In genomic region chr4:98928131-98928504, GRCh38 we compare ENCODE assay signal across 8 cellular contexts. TPM values are rescaled to one million over a fixed set of nuclear protein-coding genes. Genes with fewer than 3 reads are reported as not detected.
DNase-seq lines count a peak whose midpoint lies in the region; ATAC-seq, FAIRE-seq and TF ChIP-seq lines count a peak whose summit lies in the region.

No MANE protein-coding gene starts in this region.

- peak overlapping the region; percentile 98 for H2AFZ ChIP-seq in IMR-90 (replicated peaks; ENCODE audit: low read length, poor library complexity)

- H3K23ac ChIP-seq in IMR-90 (ENCODE audit: low read depth, low read length) = peak overlapping the region; percentile 94; the same call in 1 of the 2 replicates

- H3K14ac ChIP-seq in IMR-90 (replicated peaks; ENCODE audit: low read depth, low read length) = peak overlapping the region; percentile 84

- H3K9me3 ChIP-seq in IMR-90 (ENCODE audit: control insufficient read depth, insufficient read depth, low read length) (no peaks in the 10 kb centered on the region), neutrophil (no peaks in the 10 kb centered on the region), suprapubic skin (no peaks in the 10 kb centered on the region)

- H3K27me3 ChIP-seq in IMR-90 (ENCODE audit: control insufficient read depth, insufficient read depth, low read length) (no peaks in the 10 kb centered on the region), neutrophil (no peaks in the 10 kb centered on the region), suprapubic skin (no peaks in the 10 kb centered on the region)

- H3K4me3 ChIP-seq in IMR-90 (ENCODE audit: insufficient read depth, low read depth, low read length) (peak overlapping the region; percentile 85), neutrophil (ENCODE audit: low read depth in 1 of 2, low read length in 1 of 2) (peak overlapping the region; percentile 78 to 100), suprapubic skin (peak overlapping the region; percentile 98)

- no peak for TF ChIP-seq POLR2A in IMR-90 (IDR thresholded peaks at IDR 0.05; ENCODE audit: low read depth, low read length)
- no peak for TF ChIP-seq POLR2A in suprapubic skin (IDR thresholded peaks at IDR 0.05)

- H4K5ac ChIP-seq in IMR-90 (ENCODE audit: low read depth, low read length) = 0 out of 2 replicates have a peak overlapping the region, but pooled peaks have one; percentile 27

- WGBS in IMR-90 (ENCODE audit: extremely low coverage in 2 of 2, insufficient read length in 1 of 2), 2 experiments = 1% methylated on average over 18 of the region's 26 CpGs; no CpG with 5 or more reads in 1 of the 2 experiments
- under 1% methylated on average over 26 of the region's 26 CpGs for WGBS in suprapubic skin

- no peak for TF ChIP-seq EP300 in suprapubic skin (IDR thresholded peaks at IDR 0.05)

- H2BK20ac ChIP-seq in IMR-90 (ENCODE audit: low read depth, low read length) = peak overlapping the region; percentile 22; the same call in 1 of the 2 replicates

- ATAC-seq in GM21447 (IDR thresholded peaks at IDR 0.05; ENCODE audit: unreplicated experiment) (peak; percentile 38), IMR-90 (ENCODE audit: low read depth) (peak; percentile 65)

- intact Hi-C loops in IMR-90 (cut with micrococcal nuclease) = loop anchor here (1.0 to 10.0 kb wide), 6 partner anchors 149 to 783 kb away; partner anchors contain the start of genes RAP1GDS1 and STPG2

- H3K79me1 ChIP-seq in IMR-90 (ENCODE audit: low read depth in 1 of 2, low read length in 2 of 2) = peaks cover 0 to 5% of the 10 kb centered on the region in 2 experiments; a peak in 1 of 4 replicates

- TF ChIP-seq RAD21 in IMR-90 (IDR thresholded peaks at IDR 0.05; ENCODE audit: low read length) = peak; percentile 20; the same call in 1 of the 2 replicates

- in situ Hi-C loops in IMR-90 (cut with MboI; ENCODE audit: low sequenced_read_pairs) = loop anchor here (5.0 kb wide), 1 partner anchor 271 kb away; the partner anchor contains the start of gene TSPAN5

- peak overlapping the region; percentile 78 for H4K91ac ChIP-seq in IMR-90 (ENCODE audit: insufficient read depth, low read depth, low read length)

- H3K9ac ChIP-seq in IMR-90 (ENCODE audit: low read depth, low read length) = peak overlapping the region; percentile 91

- peak overlapping the region; percentile 97 for H3K4me2 ChIP-seq in IMR-90 (ENCODE audit: low read depth, low read length)

- H3K9me1 ChIP-seq in IMR-90 (ENCODE audit: insufficient read depth, low read length) = no peaks in the 10 kb centered on the region

- peak overlapping the region; percentile 88 for H3K4ac ChIP-seq in IMR-90 (ENCODE audit: low read depth, low read length)

- CTCF ChIA-PET in IMR-90 (lab: Yijun Ruan, JAX) = interaction anchor here (0.9 to 1.5 kb wide), 3 partner anchors 54 to 461 kb away, joined by 3 to 6 read pairs (median 4); no protein-coding TSS in a partner anchor

- H3K27ac ChIP-seq in IMR-90 (ENCODE audit: insufficient read depth, low read length) (peak overlapping the region; percentile 94), neutrophil (peak overlapping the region; percentile 90), suprapubic skin (peak overlapping the region; percentile 96)

- H2BK15ac ChIP-seq in IMR-90 (ENCODE audit: low read depth, low read length) = no peak overlapping the region

- H3K56ac ChIP-seq in IMR-90 (ENCODE audit: extremely low read depth, insufficient read depth, low read length) = peak overlapping the region; percentile 83

- dilution Hi-C loops in IMR-90 (cut with HindIII; ENCODE audit: low sequenced_read_pairs, unreplicated experiment) = no loop called here

- H2BK5ac ChIP-seq in IMR-90 (ENCODE audit: low read depth, low read length, poor library complexity, severe bottlenecking) = peak overlapping the region; percentile 95

- BruUV-seq in IMR-90 (replicated peaks; lab: Mats Ljungman, UMichigan) = no TSS peak

- no peak for FAIRE-seq in frontal cortex (lab: Jason Lieb, UNC)

- H2AK5ac ChIP-seq in IMR-90 (ENCODE audit: low read depth, low read length) = peak overlapping the region; percentile 94

- 0 out of 2 replicates have a peak, but pooled peaks cover 1% of the 10 kb centered on the region for H3K36me3 ChIP-seq in IMR-90 (ENCODE audit: control insufficient read depth, insufficient read depth, low read length)
- H3K36me3 ChIP-seq in neutrophil = no peaks in the 10 kb centered on the region
- H3K36me3 ChIP-seq in suprapubic skin = no peaks in the 10 kb centered on the region

- POLR2A ChIA-PET in IMR-90 (lab: Charles Lee; ENCODE audit: unreplicated experiment) = no interaction called here

- H3K18ac ChIP-seq in IMR-90 (ENCODE audit: low read depth, low read length) = peak overlapping the region; percentile 58; the same call in 1 of the 2 replicates

- H4K8ac ChIP-seq in IMR-90 (ENCODE audit: low read depth in 2 of 2, low read length in 2 of 2) = peak overlapping the region; percentile 24 to 92; a peak in 2 of 4 replicates

- TF ChIP-seq CTCF in IMR-90 (conservative IDR thresholded peaks at IDR 0.05; ENCODE audit: low read depth, low read length) (no peak), neutrophil (IDR thresholded peaks at IDR 0.05) (no peak), suprapubic skin (IDR thresholded peaks at IDR 0.05) (no peak)

- H3K4me1 ChIP-seq in IMR-90 (ENCODE audit: control insufficient read depth, insufficient read depth, low read length) (peaks cover 3% of the 10 kb centered on the region; the same call in 1 of the 2 replicates), neutrophil (ENCODE audit: control insufficient read depth in 1 of 2, insufficient read depth in 1 of 2, low read depth in 1 of 2, low read length in 1 of 2) (peaks cover 22 to 27% of the 10 kb centered on the region in 2 experiments), suprapubic skin (peaks cover 17% of the 10 kb centered on the region)

- peak; percentile 84 for DNase-seq in DMS53 (lab: John Stamatoyannopoulos, UW)
- DNase-seq in IMR-90 = peak; percentile 78
- DNase-seq in SHP77 (lab: John Stamatoyannopoulos, UW) = peak; percentile 8 to 55
- peak; percentile 52 for DNase-seq in activated gamma-delta T cell treated with anti-CD3 and anti-CD28 coated beads, Interleukin-2, amount 50 U/mL, for 16 hours (ENCODE audit: low read depth)
- peak; percentile 41 to 48 for DNase-seq in frontal cortex (ENCODE audit: low spot score in 2 of 2)
- peak; percentile 78 to 84 for DNase-seq in suprapubic skin (ENCODE audit: low spot score in 2 of 2)

- peaks cover 29% of the 10 kb centered on the region; the same call in 1 of the 2 replicates for H4K20me1 ChIP-seq in IMR-90 (ENCODE audit: insufficient read depth, low read length)

- peak overlapping the region; percentile 97 for H2AK9ac ChIP-seq in IMR-90 (replicated peaks; ENCODE audit: low read depth, low read length, poor library complexity)

- H2BK120ac ChIP-seq in IMR-90 (ENCODE audit: low read depth, low read length) = peak overlapping the region; percentile 76

TF ChIP-seq in IMR-90, 13 proteins besides CTCF, POLR2A, EP300 and RAD21:
- TF ChIP-seq MXI1 (IDR thresholded peaks at IDR 0.05; ENCODE audit: borderline replicate concordance, low read depth, low read length) (peak; percentile 92), NFE2L2 (IDR thresholded peaks at IDR 0.05; ENCODE audit: low read depth, low read length) (no peak), RFX5 (IDR thresholded peaks at IDR 0.05; ENCODE audit: low read depth, low read length) (no peak), MAZ (IDR thresholded peaks at IDR 0.05; ENCODE audit: borderline replicate concordance, low read depth, low read length) (peak; percentile 62; the same call in 1 of the 2 replicates)

RNA-seq across cellular contexts. Expression of gene EIF4E, which starts 0.8 kb away (rescaled TPM):
- total RNA-seq in IMR-90 (2012; rRNA removed) (113 and 288 TPM in 2 replicates), frontal cortex (213 TPM), suprapubic skin (10 to 100 TPM; 42.5 to 68.7 (median 54.6) TPM)
- polyA plus RNA-seq in IMR-90 (2012; rRNA removed) = 69.4 and 80.4 TPM in 2 replicates
- polyA plus RNA-seq in IMR-90 (2012; cell fraction: cytosol; rRNA removed) = 6.5 and 9.4 TPM in 2 replicates
- polyA plus RNA-seq in IMR-90 (2012; cell fraction: nucleus; rRNA removed; ENCODE audit: low replicate concordance) = 2.9 and 26.4 TPM in 2 replicates

Comparison
In these comparisons a context has a peak if more than half of its experiments do, and no peak if none do; other contexts are left out.
1. Peak in every context shown above with its lines: DNase-seq, ATAC-seq, H3K4me3 ChIP-seq and H3K27ac ChIP-seq.
2. DNase-seq: peak in every context shown above with its lines; median percentile 84 in DMS53; 81 in suprapubic skin; 78 in IMR-90; 52 in activated gamma-delta T cell treated with anti-CD3 and anti-CD28 coated beads, Interleukin-2, amount 50 U/mL, for 16 hours; 44 in frontal cortex; 32 in SHP77.